19 cellular contexts compared by ENCODE assay signal in genomic region chr2:173496746-173497145, GRCh38.
DNase-seq lines count a peak whose midpoint lies in the region; ATAC-seq and TF ChIP-seq lines count a peak whose summit lies in the region.
"Had no signal": no experiment of that assay in that cellular context is flagged by ENCODE, and none has a peak within 500 bp of the region (broad histone marks: within the 10 kb centered on the region; RNA-seq: fewer than 3 reads in every experiment).

No MANE protein-coding gene starts in this region.

- H3K27me3 Mint-ChIP-seq in MCF 10A (ENCODE audit: insufficient read depth, unreplicated experiment) (peaks cover 3% of the 10 kb centered on the region), Caco-2 (ENCODE audit: insufficient read depth, unreplicated experiment) (no peaks in the 10 kb centered on the region), neural progenitor cell (ENCODE audit: insufficient read depth, low read depth) (peaks cover 3% of the 10 kb centered on the region)

- POLR2A ChIA-PET in MCF 10A (lab: Yijun Ruan, JAX) (no interaction called here), Caco-2 (lab: Charles Lee) (no interaction called here)

- in situ Hi-C loops in mammary epithelial cell (cut with MboI; ENCODE audit: low sequenced_read_pairs in 2 of 2) = no loop called here

- intact Hi-C loops in mammary epithelial cell (cut with micrococcal nuclease) (no loop called here), MCF 10A (cut with micrococcal nuclease) (no loop called here), Caco-2 (cut with micrococcal nuclease; ENCODE audit: unreplicated experiment) (no loop called here)

- dilution Hi-C loops in mammary epithelial cell (cut with HindIII; ENCODE audit: low sequenced_read_pairs) = no loop called here

- no peak overlapping the region for H3K4me3 ChIP-seq in mammary epithelial cell (replicated peaks in 1 of 3; ENCODE audit: insufficient read depth in 1 of 3, low read depth in 2 of 3, low read length in 3 of 3)
- H3K4me3 ChIP-seq in Caco-2 (ENCODE audit: low read depth, low read length) = no peak overlapping the region
- no peak overlapping the region for H3K4me3 ChIP-seq in neural progenitor cell
- H3K4me3 ChIP-seq: heart right ventricle, right lobe of liver had no signal

- no peak overlapping the region for H3K27ac Mint-ChIP-seq in MCF 10A (ENCODE audit: low read depth, unreplicated experiment)
- no peak overlapping the region for H3K27ac Mint-ChIP-seq in Caco-2 (ENCODE audit: unreplicated experiment)
- H3K27ac Mint-ChIP-seq in neural progenitor cell = no peak overlapping the region
- H3K27ac Mint-ChIP-seq: activated naive CD8-positive, alpha-beta T cell treated with anti-CD3 and anti-CD28 coated beads for 36 hours; mesothelial cell of epicardium had no signal

- H3K4me1 Mint-ChIP-seq in MCF 10A (ENCODE audit: insufficient read depth, unreplicated experiment) (no peaks in the 10 kb centered on the region), Caco-2 (ENCODE audit: low read depth, unreplicated experiment) (no peaks in the 10 kb centered on the region), neural progenitor cell (no peaks in the 10 kb centered on the region)
- H3K4me1 Mint-ChIP-seq: activated naive CD8-positive, alpha-beta T cell treated with anti-CD3 and anti-CD28 coated beads for 36 hours; central memory CD8-positive, alpha-beta T cell; mesothelial cell of epicardium had no signal

- H3K9me3 ChIP-seq in mammary epithelial cell (replicated peaks; ENCODE audit: insufficient read depth, low read length) = no peaks in the 10 kb centered on the region
- H3K9me3 ChIP-seq in Caco-2 = no peaks in the 10 kb centered on the region
- peaks cover 5% of the 10 kb centered on the region for H3K9me3 ChIP-seq in neural progenitor cell (ENCODE audit: low read depth)
- H3K9me3 ChIP-seq: right lobe of liver had no signal

- DNase-seq in mammary epithelial cell (peak; percentile 4), MCF 10A (ENCODE audit: unreplicated experiment) (no peak), amniotic epithelial cell (ENCODE audit: low read depth) (peak; percentile 5), hepatic stellate cell (ENCODE audit: low spot score) (peak; percentile 3), Caco-2 (no peak), neural progenitor cell (ENCODE audit: low spot score) (no peak), caudate nucleus (lab: John Stamatoyannopoulos, UW) (no peak)
- DNase-seq: 8988T; activated naive CD8-positive, alpha-beta T cell treated with anti-CD3 and anti-CD28 coated beads for 36 hours; activated T-cell treated with anti-CD3 and anti-CD28 coated beads, Interleukin-2, amount 50 U/mL, for 4 hours; heart right ventricle; Karpas-422; NCI-H226; right lobe of liver; stimulated activated CD4-positive, alpha-beta T cell treated with anti-CD3 and anti-CD28 coated beads, Interleukin-2, amount 100 ng/mL, for 48 hours; stimulated activated CD8-positive, alpha-beta memory T cell treated with anti-CD3 and anti-CD28 coated beads, Interleukin-4, amount 100 ng/mL, for 48 hours had no signal

- no TSS peak for BruUV-seq in mammary epithelial cell (replicated peaks; lab: Mats Ljungman, UMichigan)
- BruUV-seq in MCF 10A (replicated peaks; lab: Mats Ljungman, UMichigan) = no TSS peak
- no TSS peak for BruUV-seq in Caco-2 (replicated peaks; lab: Mats Ljungman, UMichigan)

- no peak overlapping the region for H3K9ac ChIP-seq in mammary epithelial cell (ENCODE audit: insufficient read depth, low read length)
- no peak overlapping the region for H3K9ac ChIP-seq in neural progenitor cell

- H3K4me1 ChIP-seq in mammary epithelial cell (ENCODE audit: insufficient read depth, low read length) (no peaks in the 10 kb centered on the region), Caco-2 (no peaks in the 10 kb centered on the region), neural progenitor cell (no peaks in the 10 kb centered on the region)
- H3K4me1 ChIP-seq: heart right ventricle, right lobe of liver had no signal

- H3K79me2 ChIP-seq in mammary epithelial cell (ENCODE audit: insufficient read depth, low read length) (no peaks in the 10 kb centered on the region), neural progenitor cell (ENCODE audit: low read depth) (no peaks in the 10 kb centered on the region)

- ATAC-seq in GM18861 (IDR thresholded peaks at IDR 0.05; ENCODE audit: unreplicated experiment) = no peak
- ATAC-seq: activated T-cell treated with anti-CD3 and anti-CD28 coated beads, Interleukin-2, amount 50 U/mL, for 4 hours; right lobe of liver had no signal

- no peaks in the 10 kb centered on the region for H4K20me1 ChIP-seq in mammary epithelial cell (ENCODE audit: insufficient read depth, low read length)
- H4K20me1 ChIP-seq in neural progenitor cell (ENCODE audit: low read depth) = no peaks in the 10 kb centered on the region

- 71% methylated on average over 3 of the region's 3 CpGs for WGBS in mammary epithelial cell (ENCODE audit: low coverage, missing lambda C conversion rate)

- no peaks in the 10 kb centered on the region for H3K9me3 Mint-ChIP-seq in MCF 10A (ENCODE audit: unreplicated experiment)
- H3K9me3 Mint-ChIP-seq in Caco-2 (ENCODE audit: unreplicated experiment) = no peaks in the 10 kb centered on the region
- peaks cover 14% of the 10 kb centered on the region for H3K9me3 Mint-ChIP-seq in neural progenitor cell

- H2AFZ ChIP-seq in mammary epithelial cell (ENCODE audit: low read depth, low read length) (no peak overlapping the region), neural progenitor cell (replicated peaks) (no peak overlapping the region)

- TF ChIP-seq CTCF in mammary epithelial cell (conservative IDR thresholded peaks at IDR 0.05 in 1 of 2, IDR thresholded peaks at IDR 0.05 in 1 of 2; ENCODE audit: extremely low read depth in 1 of 2, insufficient read depth in 1 of 2, low read depth in 1 of 2, low read length in 2 of 2) (no peak), MCF 10A (IDR thresholded peaks at IDR 0.05; ENCODE audit: unreplicated experiment) (no peak), Caco-2 (IDR thresholded peaks at IDR 0.05; ENCODE audit: insufficient read depth in 1 of 2, low read depth in 1 of 2, low read length in 1 of 2, severe bottlenecking in 1 of 2, unreplicated experiment in 1 of 2) (no peak), neural progenitor cell (IDR thresholded peaks at IDR 0.05) (no peak)

- H3K4me2 ChIP-seq in mammary epithelial cell (ENCODE audit: insufficient read depth, low read depth, low read length) (no peak overlapping the region), neural progenitor cell (no peak overlapping the region)

- no peaks in the 10 kb centered on the region for H3K36me3 Mint-ChIP-seq in MCF 10A (ENCODE audit: insufficient read depth, unreplicated experiment)
- H3K36me3 Mint-ChIP-seq in Caco-2 (ENCODE audit: insufficient read depth, unreplicated experiment) = no peaks in the 10 kb centered on the region
- peaks cover 2% of the 10 kb centered on the region for H3K36me3 Mint-ChIP-seq in neural progenitor cell
- H3K36me3 Mint-ChIP-seq: activated naive CD8-positive, alpha-beta T cell treated with anti-CD3 and anti-CD28 coated beads for 36 hours had no signal

- CTCF ChIA-PET in mammary epithelial cell (lab: Charles Lee; ENCODE audit: low non-redundant PET) = no interaction called here
- CTCF ChIA-PET in MCF 10A (lab: Yijun Ruan, JAX) = interaction anchor here (0.6 to 0.7 kb wide), 3 partner anchors 14 to 906 kb away, joined by 3 to 4 read pairs (median 3); no protein-coding TSS in a partner anchor
- CTCF ChIA-PET in Caco-2 (lab: Charles Lee) = no interaction called here

- H3K36me3 ChIP-seq in mammary epithelial cell (ENCODE audit: insufficient read depth, low read length) (no peaks in the 10 kb centered on the region), Caco-2 (ENCODE audit: control insufficient read depth, insufficient read depth, low read length) (no peaks in the 10 kb centered on the region), neural progenitor cell (no peaks in the 10 kb centered on the region)
- H3K36me3 ChIP-seq: heart right ventricle, right lobe of liver had no signal

- H3F3A ChIP-seq in neural progenitor cell (ENCODE audit: low read depth) = no peaks in the 10 kb centered on the region

- H3K27ac ChIP-seq in mammary epithelial cell (ENCODE audit: insufficient read depth, low read depth, low read length) (no peak overlapping the region), neural progenitor cell (no peak overlapping the region), caudate nucleus (ENCODE audit: low read depth, low read length) (no peak overlapping the region)
- H3K27ac ChIP-seq: heart right ventricle, right lobe of liver had no signal

- H3K4me3 Mint-ChIP-seq in MCF 10A (ENCODE audit: unreplicated experiment) = no peak overlapping the region
- no peak overlapping the region for H3K4me3 Mint-ChIP-seq in Caco-2 (ENCODE audit: unreplicated experiment)
- H3K4me3 Mint-ChIP-seq in neural progenitor cell = no peak overlapping the region
- H3K4me3 Mint-ChIP-seq: activated naive CD8-positive, alpha-beta T cell treated with anti-CD3 and anti-CD28 coated beads for 36 hours; activated T-cell treated with anti-CD3 and anti-CD28 coated beads, Interleukin-2, amount 50 U/mL, for 4 hours; central memory CD8-positive, alpha-beta T cell; mesothelial cell of epicardium had no signal

- H3K27me3 ChIP-seq in mammary epithelial cell (ENCODE audit: insufficient read depth, low read length) (peaks cover 2% of the 10 kb centered on the region), Caco-2 (replicated peaks; ENCODE audit: control insufficient read depth, insufficient read depth, low read length) (no peaks in the 10 kb centered on the region), neural progenitor cell (no peaks in the 10 kb centered on the region)
- H3K27me3 ChIP-seq: heart right ventricle, right lobe of liver had no signal

Comparison
In these comparisons a context has a peak if more than half of its experiments do, and no peak if none do; other contexts are left out.
1. DNase-seq: peak in mammary epithelial cell (single experiment), amniotic epithelial cell (single experiment) and hepatic stellate cell (single experiment); none in MCF 10A (single experiment), Caco-2 (0 of 2), neural progenitor cell (single experiment) and caudate nucleus (0 of 61).